Comparison of ENCODE assay signal across 8 cellular contexts in genomic region chr6:136822379-136823127, GRCh38. TPM values are rescaled to one million over a fixed set of nuclear protein-coding genes. Genes with fewer than 3 reads are reported as not detected.
DNase-seq lines count a peak whose midpoint lies in the region; ATAC-seq and TF ChIP-seq lines count a peak whose summit lies in the region.

PEX7 (plus strand) TSS chr6:136822592; CDS start chr6:136822666, 74 bp downstream.

- no peaks in the 10 kb centered on the region for H3K9me3 Mint-ChIP-seq in activated B cell treated with CpG ODN at 0.5 μM for 24 hours

- POLR2A ChIA-PET in activated B cell treated with CpG ODN at 0.5 μM for 24 hours (lab: Charles Lee) = interaction anchor here (0.6 to 2.8 kb wide), 8 partner anchors 20 to 1324 kb away, joined by 3 to 23 read pairs (median 5); partner anchors contain the start of genes BCLAF1 and MAP3K5

- H3K27ac Mint-ChIP-seq in activated B cell treated with CpG ODN at 0.5 μM for 24 hours = peak within 1 kb of the TSS; percentile 98

- intact Hi-C loops in activated B cell treated with CpG ODN at 0.5 μM for 24 hours (cut with micrococcal nuclease) = loop anchor here (1.0 to 10.0 kb wide), 9 partner anchors 29 to 1582 kb away; partner anchors contain the start of genes BCLAF1, HEBP2 and SLC35D3

- TF ChIP-seq CTCF in AG09319 (IDR thresholded peaks at IDR 0.05; ENCODE audit: low read depth, low read length) (peak; percentile 71), activated B cell treated with CpG ODN at 0.5 μM for 24 hours (IDR thresholded peaks at IDR 0.05) (no peak)

- ATAC-seq in GM18909 (IDR thresholded peaks at IDR 0.05; ENCODE audit: poor library complexity, unreplicated experiment) = peak; percentile 96
- ATAC-seq in HG03159 (IDR thresholded peaks at IDR 0.05; ENCODE audit: unreplicated experiment) = peak; percentile 97
- ATAC-seq in activated B cell treated with CpG ODN at 0.5 μM for 24 hours (ENCODE audit: low read depth) = peak; percentile 91

- H3K4me3 Mint-ChIP-seq in activated B cell treated with CpG ODN at 0.5 μM for 24 hours = peak within 1 kb of the TSS; percentile 94

- H3K27me3 Mint-ChIP-seq in activated B cell treated with CpG ODN at 0.5 μM for 24 hours = peaks cover 4% of the 10 kb centered on the region

- DNase-seq in AG09319 (ENCODE audit: extremely low read depth, low read depth) (peak; percentile 77), NCI-H2196 treated with DMSO at 0.1 percent for 48 hours (lab: John Stamatoyannopoulos, UW; ENCODE audit: unreplicated experiment) (peak; percentile 87), activated B cell treated with CpG ODN at 0.5 μM for 24 hours (peak; percentile 86), caudate nucleus (lab: John Stamatoyannopoulos, UW) (peak; percentile 6 to 96 (median 87)), inferior parietal cortex (ENCODE audit: extremely low spot score) (peak; percentile 95), smooth muscle cell of the brain vasculature (ENCODE audit: low read depth, low spot score) (peak; percentile 78)

- peaks cover 16% of the 10 kb centered on the region for H3K4me1 Mint-ChIP-seq in activated B cell treated with CpG ODN at 0.5 μM for 24 hours

- peaks cover 20% of the 10 kb centered on the region for H3K36me3 Mint-ChIP-seq in activated B cell treated with CpG ODN at 0.5 μM for 24 hours (ENCODE audit: low read depth)

- H3K27ac ChIP-seq in caudate nucleus (ENCODE audit: low read depth, low read length) = peak within 1 kb of the TSS; percentile 90

- CTCF ChIA-PET in activated B cell treated with CpG ODN at 0.5 μM for 24 hours (lab: Charles Lee) = interaction anchor here (1.1 to 3.3 kb wide), 4 partner anchors 27 to 178 kb away, joined by 3 to 21 read pairs (median 8); partner anchors contain the start of gene MAP3K5

RNA-seq across cellular contexts. Expression of gene PEX7, which starts in this region (rescaled TPM):
- 5.0 and 6.8 TPM in 2 replicates for total RNA-seq in activated B cell treated with CpG ODN at 0.5 μM for 24 hours

Comparison
In these comparisons a context has a peak if more than half of its experiments do, and no peak if none do; other contexts are left out.
1. Peak in every context shown above with its lines: DNase-seq, ATAC-seq and H3K27ac ChIP-seq.